Comparison of ENCODE assay signal across 9 cellular contexts in genomic region chr14:90495357-90496276, GRCh38.
DNase-seq lines count a peak whose midpoint lies in the region; ATAC-seq and TF ChIP-seq lines count a peak whose summit lies in the region.
"Had no signal": no experiment of that assay in that cellular context is flagged by ENCODE, and none has a peak within 500 bp of the region (broad histone marks: within the 10 kb centered on the region; RNA-seq: fewer than 3 reads in every experiment).

No MANE protein-coding gene starts in this region.

- POLR2A ChIA-PET in activated CD4-positive, alpha-beta T cell treated with anti-CD3 and anti-CD28 coated beads, Interleukin-2, amount 10 ng/mL, durations not matched to agents 7 days and 5 days (lab: Charles Lee), result no interaction called here

- peaks cover 6% of the 10 kb centered on the region for H3K4me1 ChIP-seq in smooth muscle cell (ENCODE audit: low read depth)

- no peak overlapping the region for H2AFZ ChIP-seq in smooth muscle cell (ENCODE audit: low read depth)

- H3K27ac Mint-ChIP-seq in activated CD4-positive, alpha-beta T cell treated with anti-CD3 and anti-CD28 coated beads, Interleukin-2, amount 10 ng/mL, durations not matched to agents 7 days and 5 days, result no peak overlapping the region

- CTCF ChIA-PET in activated CD4-positive, alpha-beta T cell treated with anti-CD3 and anti-CD28 coated beads, Interleukin-2, amount 10 ng/mL, durations not matched to agents 7 days and 5 days (lab: Charles Lee), result interaction anchor here (1.0 kb wide), 1 partner anchor 65 kb away, joined by 5 read pairs; no protein-coding TSS in a partner anchor

- H3K27me3 ChIP-seq in smooth muscle cell (ENCODE audit: low read depth), result no peaks in the 10 kb centered on the region
- H3K27me3 ChIP-seq: tibial artery had no signal

- H3K4me1 Mint-ChIP-seq in activated CD4-positive, alpha-beta T cell treated with anti-CD3 and anti-CD28 coated beads, Interleukin-2, amount 10 ng/mL, durations not matched to agents 7 days and 5 days, result peaks cover 3% of the 10 kb centered on the region

- DNase-seq in COLO829 (ENCODE audit: low spot score) (peak; percentile 74), HUDEP-2 (lab: John Stamatoyannopoulos, UW; ENCODE audit: unreplicated experiment in 76 of 76) (peak in 48 of 76 experiments; percentile 2 to 65 (median 28)), fibroblast of pulmonary artery (ENCODE audit: low read depth) (peak; percentile 84), smooth muscle cell (lab: John Stamatoyannopoulos, UW; ENCODE audit: unreplicated experiment) (peak; percentile 16), NCI-H2227 treated with DMSO at 0.1 percent for 48 hours (lab: John Stamatoyannopoulos, UW) (no peak), DMS153 treated with DMSO at 0.1 percent for 48 hours (lab: John Stamatoyannopoulos, UW; ENCODE audit: unreplicated experiment) (no peak)
- peak; percentile 78 for DNase-seq in activated CD4-positive, alpha-beta T cell treated with anti-CD3 and anti-CD28 coated beads, Interleukin-2, amount 10 ng/mL, durations not matched to agents 7 days and 5 days

- TF ChIP-seq CTCF in fibroblast of pulmonary artery (IDR thresholded peaks at IDR 0.05; ENCODE audit: low read length, missing control alignments), result no peak
- TF ChIP-seq CTCF in smooth muscle cell (IDR thresholded peaks at IDR 0.05; ENCODE audit: borderline replicate concordance, insufficient read depth, poor library complexity, severe bottlenecking), result no peak

- H3K4me3 Mint-ChIP-seq in activated CD4-positive, alpha-beta T cell treated with anti-CD3 and anti-CD28 coated beads, Interleukin-2, amount 10 ng/mL, durations not matched to agents 7 days and 5 days, result no peak overlapping the region

- no peaks in the 10 kb centered on the region for H3K9me3 ChIP-seq in smooth muscle cell (replicated peaks; ENCODE audit: low read depth)
- H3K9me3 ChIP-seq: tibial artery had no signal

- WGBS in smooth muscle cell (ENCODE audit: low lambda C conversion rate), result 63% methylated on average over 12 of the region's 12 CpGs

- H3K79me2 ChIP-seq in smooth muscle cell (ENCODE audit: low read depth), result no peaks in the 10 kb centered on the region

- H3K36me3 Mint-ChIP-seq in activated CD4-positive, alpha-beta T cell treated with anti-CD3 and anti-CD28 coated beads, Interleukin-2, amount 10 ng/mL, durations not matched to agents 7 days and 5 days (ENCODE audit: low read depth), result no peaks in the 10 kb centered on the region

- no peaks in the 10 kb centered on the region for H3F3A ChIP-seq in smooth muscle cell (ENCODE audit: low read depth)

- H3K27ac ChIP-seq in smooth muscle cell (ENCODE audit: low read depth), result no peak overlapping the region
- H3K27ac ChIP-seq: tibial artery had no signal

- ATAC-seq in HG03135 (IDR thresholded peaks at IDR 0.05; ENCODE audit: unreplicated experiment), result no peak

- H3K9me3 Mint-ChIP-seq in activated CD4-positive, alpha-beta T cell treated with anti-CD3 and anti-CD28 coated beads, Interleukin-2, amount 10 ng/mL, durations not matched to agents 7 days and 5 days, result no peaks in the 10 kb centered on the region

- no peak overlapping the region for H3K9ac ChIP-seq in smooth muscle cell (ENCODE audit: low read depth)

- H3K4me2 ChIP-seq in smooth muscle cell, result no peak overlapping the region

- no peaks in the 10 kb centered on the region for H3K36me3 ChIP-seq in smooth muscle cell (ENCODE audit: low read depth)
- H3K36me3 ChIP-seq: tibial artery had no signal

- H3K27me3 Mint-ChIP-seq in activated CD4-positive, alpha-beta T cell treated with anti-CD3 and anti-CD28 coated beads, Interleukin-2, amount 10 ng/mL, durations not matched to agents 7 days and 5 days, result no peaks in the 10 kb centered on the region

- no peak overlapping the region for H3K4me3 ChIP-seq in fibroblast of pulmonary artery (replicated peaks; ENCODE audit: low read depth, low read length)
- no peak overlapping the region for H3K4me3 ChIP-seq in smooth muscle cell
- H3K4me3 ChIP-seq: tibial artery had no signal

- no peaks in the 10 kb centered on the region for H4K20me1 ChIP-seq in smooth muscle cell (ENCODE audit: low read depth)

Comparison
In these comparisons a context has a peak if more than half of its experiments do, and no peak if none do; other contexts are left out.
1. DNase-seq: peak in COLO829 (single experiment), HUDEP-2 (48 of 76), activated CD4-positive, alpha-beta T cell treated with anti-CD3 and anti-CD28 coated beads, Interleukin-2, amount 10 ng/mL, durations not matched to agents 7 days and 5 days (single experiment), fibroblast of pulmonary artery (single experiment) and smooth muscle cell (single experiment); none in NCI-H2227 treated with DMSO at 0.1 percent for 48 hours (single experiment) and DMS153 treated with DMSO at 0.1 percent for 48 hours (single experiment).